9 cellular contexts compared by ENCODE assay signal in genomic region chr18:62329676-62330454, GRCh38. TPM values are rescaled to one million over a fixed set of nuclear protein-coding genes. Genes with fewer than 3 reads are reported as not detected.
DNase-seq lines count a peak whose midpoint lies in the region; ATAC-seq and TF ChIP-seq lines count a peak whose summit lies in the region.
"Had no signal": no experiment of that assay in that cellular context is flagged by ENCODE, and none has a peak within 500 bp of the region (broad histone marks: within the 10 kb centered on the region; RNA-seq: fewer than 3 reads in every experiment).

No MANE protein-coding gene starts in this region.

- H3K27me3 Mint-ChIP-seq in activated CD8-positive, alpha-beta T cell treated with anti-CD3 and anti-CD28 coated beads, Interleukin-2, amount 10 ng/mL, durations not matched to agents 7 days and 5 days (ENCODE audit: low read depth): peaks cover 37% of the 10 kb centered on the region
- H3K27me3 Mint-ChIP-seq in type B pancreatic cell: peaks cover 78% of the 10 kb centered on the region

- CTCF ChIA-PET in activated CD8-positive, alpha-beta T cell treated with anti-CD3 and anti-CD28 coated beads, Interleukin-2, amount 10 ng/mL, durations not matched to agents 7 days and 5 days (lab: Charles Lee): interaction anchor here (1.3 to 2.3 kb wide), 4 partner anchors 14 to 254 kb away, joined by 3 to 15 read pairs (median 6); no protein-coding TSS in a partner anchor

- H3K36me3 Mint-ChIP-seq in activated CD8-positive, alpha-beta T cell treated with anti-CD3 and anti-CD28 coated beads, Interleukin-2, amount 10 ng/mL, durations not matched to agents 7 days and 5 days (ENCODE audit: low read depth): no peaks in the 10 kb centered on the region
- H3K36me3 Mint-ChIP-seq in type B pancreatic cell: no peaks in the 10 kb centered on the region

- peak overlapping the region; percentile 49 for H3K4me3 Mint-ChIP-seq in activated CD8-positive, alpha-beta T cell treated with anti-CD3 and anti-CD28 coated beads, Interleukin-2, amount 10 ng/mL, durations not matched to agents 7 days and 5 days
- peak overlapping the region; percentile 4 for H3K4me3 Mint-ChIP-seq in type B pancreatic cell

- intact Hi-C loops in left ventricle myocardium superior (cut with micrococcal nuclease): no loop called here

- TF ChIP-seq CTCF in type B pancreatic cell (conservative IDR thresholded peaks at IDR 0.05): no peak
- no peak for TF ChIP-seq CTCF in GM13976 (IDR thresholded peaks at IDR 0.05; ENCODE audit: borderline replicate concordance, control extremely low read depth, extremely low read depth, insufficient read depth, missing control alignments)

- POLR2A ChIA-PET in activated CD8-positive, alpha-beta T cell treated with anti-CD3 and anti-CD28 coated beads, Interleukin-2, amount 10 ng/mL, durations not matched to agents 7 days and 5 days (lab: Charles Lee): interaction anchor here (0.7 to 1.0 kb wide), 2 partner anchors 91 to 177 kb away, joined by 3 read pairs; no protein-coding TSS in a partner anchor

- H3K27me3 ChIP-seq in H7 (ENCODE audit: control insufficient read depth, insufficient read depth, low read length): peaks cover 22% of the 10 kb centered on the region

- in situ Hi-C loops in GM13976 (cut with MboI; ENCODE audit: low sequenced_read_pairs, unreplicated experiment): no loop called here

- H3K9me3 Mint-ChIP-seq in activated CD8-positive, alpha-beta T cell treated with anti-CD3 and anti-CD28 coated beads, Interleukin-2, amount 10 ng/mL, durations not matched to agents 7 days and 5 days (ENCODE audit: insufficient read depth): no peaks in the 10 kb centered on the region
- H3K9me3 Mint-ChIP-seq in type B pancreatic cell: no peaks in the 10 kb centered on the region

- H3K4me3 ChIP-seq in H7 (ENCODE audit: insufficient read depth, low read depth, low read length): no peak overlapping the region
- H3K4me3 ChIP-seq: PC-9 had no signal

- ATAC-seq in activated CD8-positive, alpha-beta T cell treated with anti-CD3 and anti-CD28 coated beads, Interleukin-2, amount 10 ng/mL, durations not matched to agents 7 days and 5 days: peak; percentile 62
- ATAC-seq in left ventricle myocardium superior (peak; percentile 91), HG02852 (IDR thresholded peaks at IDR 0.05; ENCODE audit: unreplicated experiment) (no peak)

- no peaks in the 10 kb centered on the region for H3K36me3 ChIP-seq in H7 (replicated peaks; ENCODE audit: control insufficient read depth, insufficient read depth, low read length)

- peak overlapping the region; percentile 83 for H3K27ac Mint-ChIP-seq in activated CD8-positive, alpha-beta T cell treated with anti-CD3 and anti-CD28 coated beads, Interleukin-2, amount 10 ng/mL, durations not matched to agents 7 days and 5 days
- H3K27ac Mint-ChIP-seq in type B pancreatic cell: peak overlapping the region; percentile 52

- peaks cover 56% of the 10 kb centered on the region for H3K4me1 Mint-ChIP-seq in activated CD8-positive, alpha-beta T cell treated with anti-CD3 and anti-CD28 coated beads, Interleukin-2, amount 10 ng/mL, durations not matched to agents 7 days and 5 days (ENCODE audit: low read depth)
- H3K4me1 Mint-ChIP-seq in type B pancreatic cell (ENCODE audit: unreplicated experiment): peaks cover 10% of the 10 kb centered on the region

- DNase-seq in activated naive CD4-positive, alpha-beta T cell treated with Interleukin-2 at 50 U/mL for 16 hours: peak; percentile 36
- DNase-seq in activated naive CD4-positive, alpha-beta T cell (lab: John Stamatoyannopoulos, UW): no peak
- DNase-seq in activated CD8-positive, alpha-beta T cell treated with anti-CD3 and anti-CD28 coated beads, Interleukin-2, amount 10 ng/mL, durations not matched to agents 7 days and 5 days: peak; percentile 53
- DNase-seq in left ventricle myocardium superior: peak; percentile 82
- no peak for DNase-seq in type B pancreatic cell (ENCODE audit: extremely low spot score, unreplicated experiment)
- DNase-seq in H7: no peak
- no peak for DNase-seq in GM13976 (ENCODE audit: low spot score)

RNA-seq across cellular contexts. Expression of gene TNFRSF11A, which starts 4.8 kb away (rescaled TPM):
- 1 to 10 TPM; 4.0 to 4.3 TPM for total RNA-seq in activated CD8-positive, alpha-beta T cell treated with anti-CD3 and anti-CD28 coated beads, Interleukin-2, amount 10 ng/mL, durations not matched to agents 7 days and 5 days
- 1.2 TPM for total RNA-seq in left ventricle myocardium superior
- 3.5 and 8.9 TPM in 2 replicates for total RNA-seq in type B pancreatic cell (ENCODE audit: low replicate concordance)
- total RNA-seq in H7 (2014; rRNA removed; shearing (Covaris generic)): 1.2 and 2.8 TPM in 2 replicates

Comparison
In these comparisons a context has a peak if more than half of its experiments do, and no peak if none do; other contexts are left out.
1. DNase-seq: peak in activated naive CD4-positive, alpha-beta T cell treated with Interleukin-2 at 50 U/mL for 16 hours (single experiment), activated CD8-positive, alpha-beta T cell treated with anti-CD3 and anti-CD28 coated beads, Interleukin-2, amount 10 ng/mL, durations not matched to agents 7 days and 5 days (single experiment) and left ventricle myocardium superior (single experiment); none in activated naive CD4-positive, alpha-beta T cell (0 of 4), type B pancreatic cell (single experiment), H7 (single experiment) and GM13976 (single experiment).